ENCODE assay signal across 8 cellular contexts in the genomic region with DNA sequence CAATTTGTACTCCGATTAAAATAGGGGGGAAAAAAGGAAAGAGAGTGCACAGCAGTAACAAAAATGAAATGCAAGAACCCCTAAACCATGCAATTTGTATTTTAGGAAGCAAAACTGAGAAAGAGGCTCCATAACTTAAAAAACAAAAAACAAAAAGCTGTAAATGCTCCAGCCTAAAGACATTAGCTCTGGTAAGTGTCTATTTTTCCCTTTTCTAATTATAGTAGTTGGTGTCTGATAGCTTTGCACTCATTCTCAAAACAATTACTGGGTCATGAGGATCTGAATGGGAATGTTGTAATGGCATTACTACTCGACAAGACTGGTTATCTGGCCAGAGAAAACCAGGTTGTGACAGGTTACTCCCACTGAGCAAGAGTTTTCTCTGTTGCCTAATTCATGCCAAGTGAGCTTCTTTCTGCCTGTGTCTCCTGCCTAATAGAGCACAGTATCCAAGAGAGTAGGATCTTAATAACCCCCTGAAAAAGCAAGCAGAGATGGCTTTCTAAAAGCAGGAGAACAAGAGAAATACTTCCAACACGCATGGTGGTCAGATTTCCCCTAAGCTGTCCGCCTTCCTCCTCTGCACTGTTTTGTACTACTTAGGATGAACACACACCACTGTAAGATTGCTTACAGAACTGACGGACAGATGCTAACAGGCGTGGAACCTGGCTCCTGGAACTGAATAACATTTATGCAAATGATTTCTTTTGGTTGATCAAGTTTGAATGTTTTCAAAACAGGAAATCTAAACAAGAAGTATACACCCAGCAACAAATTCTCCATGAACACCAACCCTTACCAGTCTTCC.
DNase-seq lines count a peak whose midpoint lies in the region; ATAC-seq and TF ChIP-seq lines count a peak whose summit lies in the region.

No MANE protein-coding gene starts in this region.

- peaks cover 50% of the 10 kb centered on the region for H3K4me1 Mint-ChIP-seq in T-helper 2 cell treated with Interferon-gamma antibody and Interleukin-4, amounts not matched to agents 5 μg/mL and 100 μg/mL, for 36 hours (ENCODE audit: low read depth)
- peaks cover 76% of the 10 kb centered on the region for H3K4me1 Mint-ChIP-seq in activated naive CD8-positive, alpha-beta T cell treated with anti-CD3 and anti-CD28 coated beads, Interleukin-2, amount 50 U/mL, for 24 hours
- peaks cover 78% of the 10 kb centered on the region for H3K4me1 Mint-ChIP-seq in stimulated activated naive CD8-positive, alpha-beta T cell treated with anti-CD3 and anti-CD28 coated beads, Interleukin-15, amount 100 ng/mL, for 72 hours

- H3K27ac Mint-ChIP-seq in T-helper 2 cell treated with Interferon-gamma antibody and Interleukin-4, amounts not matched to agents 5 μg/mL and 100 μg/mL, for 36 hours = peak overlapping the region; percentile 87
- H3K27ac Mint-ChIP-seq in activated naive CD8-positive, alpha-beta T cell treated with anti-CD3 and anti-CD28 coated beads, Interleukin-2, amount 50 U/mL, for 24 hours = peak overlapping the region; percentile 67
- peak overlapping the region in 1 of 2 donors; percentile 66 for H3K27ac Mint-ChIP-seq in stimulated activated naive CD8-positive, alpha-beta T cell treated with anti-CD3 and anti-CD28 coated beads, Interleukin-15, amount 100 ng/mL, for 72 hours

- H2AFZ ChIP-seq in hepatocyte = no peak overlapping the region

- no peaks in the 10 kb centered on the region for H3K9me2 ChIP-seq in hepatocyte (replicated peaks; ENCODE audit: insufficient read depth)

- H3K27me3 Mint-ChIP-seq in T-helper 2 cell treated with Interferon-gamma antibody and Interleukin-4, amounts not matched to agents 5 μg/mL and 100 μg/mL, for 36 hours (ENCODE audit: low read depth) = no peaks in the 10 kb centered on the region
- no peaks in the 10 kb centered on the region for H3K27me3 Mint-ChIP-seq in activated naive CD8-positive, alpha-beta T cell treated with anti-CD3 and anti-CD28 coated beads, Interleukin-2, amount 50 U/mL, for 24 hours
- H3K27me3 Mint-ChIP-seq in stimulated activated naive CD8-positive, alpha-beta T cell treated with anti-CD3 and anti-CD28 coated beads, Interleukin-15, amount 100 ng/mL, for 72 hours = no peaks in the 10 kb centered on the region

- H3K4me3 ChIP-seq in hepatocyte = no peak overlapping the region

- peak overlapping the region; percentile 76 for H3K4me3 Mint-ChIP-seq in T-helper 2 cell treated with Interferon-gamma antibody and Interleukin-4, amounts not matched to agents 5 μg/mL and 100 μg/mL, for 36 hours
- peak overlapping the region; percentile 41 for H3K4me3 Mint-ChIP-seq in activated naive CD8-positive, alpha-beta T cell treated with anti-CD3 and anti-CD28 coated beads, Interleukin-2, amount 50 U/mL, for 24 hours
- H3K4me3 Mint-ChIP-seq in stimulated activated naive CD8-positive, alpha-beta T cell treated with anti-CD3 and anti-CD28 coated beads, Interleukin-15, amount 100 ng/mL, for 72 hours = peak overlapping the region; percentile 70 to 83

- no peaks in the 10 kb centered on the region for H4K20me1 ChIP-seq in hepatocyte (ENCODE audit: insufficient read depth, poor library complexity, severe bottlenecking)

- H3K36me3 ChIP-seq in hepatocyte (replicated peaks; ENCODE audit: insufficient read depth, low read depth) = no peaks in the 10 kb centered on the region

- peak overlapping the region; percentile 46 for H3K4me2 ChIP-seq in hepatocyte

- no peaks in the 10 kb centered on the region for H3K27me3 ChIP-seq in hepatocyte

- no peaks in the 10 kb centered on the region for H3K79me2 ChIP-seq in hepatocyte

- no peaks in the 10 kb centered on the region for H3K9me3 Mint-ChIP-seq in T-helper 2 cell treated with Interferon-gamma antibody and Interleukin-4, amounts not matched to agents 5 μg/mL and 100 μg/mL, for 36 hours
- H3K9me3 Mint-ChIP-seq in activated naive CD8-positive, alpha-beta T cell treated with anti-CD3 and anti-CD28 coated beads, Interleukin-2, amount 50 U/mL, for 24 hours = no peaks in the 10 kb centered on the region
- no peaks in the 10 kb centered on the region for H3K9me3 Mint-ChIP-seq in stimulated activated naive CD8-positive, alpha-beta T cell treated with anti-CD3 and anti-CD28 coated beads, Interleukin-15, amount 100 ng/mL, for 72 hours

- no peaks in the 10 kb centered on the region for H3K9me3 ChIP-seq in hepatocyte (ENCODE audit: low read depth)

- no peak for ATAC-seq in activated naive CD8-positive, alpha-beta T cell treated with anti-CD3 and anti-CD28 coated beads, Interleukin-2, amount 50 U/mL, for 24 hours
- no peak for ATAC-seq in stimulated activated naive CD8-positive, alpha-beta T cell treated with anti-CD3 and anti-CD28 coated beads, Interleukin-15, amount 100 ng/mL, for 72 hours
- ATAC-seq in HG03045 (IDR thresholded peaks at IDR 0.05; ENCODE audit: unreplicated experiment) (no peak), HG03520 (IDR thresholded peaks at IDR 0.05; ENCODE audit: unreplicated experiment) (no peak)

- WGBS in hepatocyte (ENCODE audit: low lambda C conversion rate, missing lambda C conversion rate) = 65% methylated on average over 6 of the region's 6 CpGs

- peaks cover 35% of the 10 kb centered on the region for H3K4me1 ChIP-seq in hepatocyte (ENCODE audit: insufficient read depth)

- H3K36me3 Mint-ChIP-seq in T-helper 2 cell treated with Interferon-gamma antibody and Interleukin-4, amounts not matched to agents 5 μg/mL and 100 μg/mL, for 36 hours (ENCODE audit: low read depth) = peaks cover 23% of the 10 kb centered on the region
- H3K36me3 Mint-ChIP-seq in activated naive CD8-positive, alpha-beta T cell treated with anti-CD3 and anti-CD28 coated beads, Interleukin-2, amount 50 U/mL, for 24 hours (ENCODE audit: low read depth) = peaks cover 25% of the 10 kb centered on the region

- peak overlapping the region; percentile 70 for H3K27ac ChIP-seq in hepatocyte

- no peak for TF ChIP-seq CTCF in hepatocyte (IDR thresholded peaks at IDR 0.05; ENCODE audit: poor library complexity)

- no peak for DNase-seq in T-helper 2 cell treated with Interferon-gamma antibody and Interleukin-4, amounts not matched to agents 5 μg/mL and 100 μg/mL, for 36 hours (ENCODE audit: low spot score)
- DNase-seq in T-helper 2 cell (no peak), hepatocyte (ENCODE audit: low spot score) (peak; percentile 39), NK-92 (lab: John Stamatoyannopoulos, UW; ENCODE audit: unreplicated experiment) (no peak)
- no peak for DNase-seq in activated naive CD8-positive, alpha-beta T cell treated with anti-CD3 and anti-CD28 coated beads, Interleukin-2, amount 50 U/mL, for 24 hours
- no peak for DNase-seq in stimulated activated naive CD8-positive, alpha-beta T cell treated with anti-CD3 and anti-CD28 coated beads, Interleukin-15, amount 100 ng/mL, for 72 hours
